In genomic region chr10:126165865-126166264, GRCh38 we compare ENCODE assay signal across 1 cellular context.
TF ChIP-seq lines count a peak whose summit lies in the region.

No MANE protein-coding gene starts in this region.

TF ChIP-seq in K562, 482 proteins besides CTCF, POLR2A, EP300 and RAD21 (continued from another document):
- TF ChIP-seq POLR2AphosphoS2 (IDR thresholded peaks at IDR 0.05; ENCODE audit: low read length) (no peak), SIRT6 (IDR thresholded peaks at IDR 0.05; ENCODE audit: low read depth, low read length) (no peak), ZNF436 (CRISPR knock-in tag; IDR thresholded peaks at IDR 0.05) (no peak), MAFK (IDR thresholded peaks at IDR 0.05; ENCODE audit: low read length) (peak; percentile 96), NFE2 (IDR thresholded peaks at IDR 0.05; ENCODE audit: low read depth) (no peak), SMAD1 (IDR thresholded peaks at IDR 0.05; ENCODE audit: low read depth, low read length, partially characterized antibody) (no peak), NR2F6 (CRISPR knock-in tag; IDR thresholded peaks at IDR 0.05) (no peak), ZNF41 (CRISPR knock-in tag; conservative IDR thresholded peaks at IDR 0.05) (no peak), ZNF121 (CRISPR knock-in tag; conservative IDR thresholded peaks at IDR 0.05) (no peak), PHF20 (IDR thresholded peaks at IDR 0.05; ENCODE audit: partially characterized antibody) (no peak), YY1 (IDR thresholded peaks at IDR 0.05; ENCODE audit: borderline replicate concordance in 1 of 3, control insufficient read depth in 1 of 3, extremely low read depth in 1 of 3, insufficient read depth in 3 of 3, insufficient read length in 1 of 3, insufficient replicate concordance in 2 of 3, low read depth in 1 of 3, low read length in 2 of 3) (no peak), CBX5 (IDR thresholded peaks at IDR 0.05; ENCODE audit: borderline replicate concordance, low read depth) (no peak), ZNF347 (CRISPR knock-in tag; IDR thresholded peaks at IDR 0.05; ENCODE audit: low read depth) (no peak), HDAC8 (tag; IDR thresholded peaks at IDR 0.05) (no peak), POU5F1 (IDR thresholded peaks at IDR 0.05; ENCODE audit: borderline replicate concordance, low read depth, low read length, partially characterized antibody) (no peak), ZBTB7A (IDR thresholded peaks at IDR 0.05; ENCODE audit: borderline replicate concordance, control insufficient read depth, low read depth, low read length) (no peak), ZNF217 (CRISPR knock-in tag; IDR thresholded peaks at IDR 0.05) (no peak), NFRKB (IDR thresholded peaks at IDR 0.05; ENCODE audit: low read depth) (no peak), MAFF (IDR thresholded peaks at IDR 0.05; ENCODE audit: low read length) (peak; percentile 95), C11orf30 (IDR thresholded peaks at IDR 0.05; ENCODE audit: low read depth) (peak; percentile 80), NCOR1 (IDR thresholded peaks at IDR 0.05) (no peak), SOX6 (IDR thresholded peaks at IDR 0.05) (no peak), ZNF431 (CRISPR knock-in tag; IDR thresholded peaks at IDR 0.05) (no peak), ZBTB1 (CRISPR knock-in tag; IDR thresholded peaks at IDR 0.05; ENCODE audit: borderline replicate concordance, low read depth) (no peak), MEF2D (tag; conservative IDR thresholded peaks at IDR 0.05; ENCODE audit: low read depth) (no peak)
- TF ChIP-seq, protein P1, sequence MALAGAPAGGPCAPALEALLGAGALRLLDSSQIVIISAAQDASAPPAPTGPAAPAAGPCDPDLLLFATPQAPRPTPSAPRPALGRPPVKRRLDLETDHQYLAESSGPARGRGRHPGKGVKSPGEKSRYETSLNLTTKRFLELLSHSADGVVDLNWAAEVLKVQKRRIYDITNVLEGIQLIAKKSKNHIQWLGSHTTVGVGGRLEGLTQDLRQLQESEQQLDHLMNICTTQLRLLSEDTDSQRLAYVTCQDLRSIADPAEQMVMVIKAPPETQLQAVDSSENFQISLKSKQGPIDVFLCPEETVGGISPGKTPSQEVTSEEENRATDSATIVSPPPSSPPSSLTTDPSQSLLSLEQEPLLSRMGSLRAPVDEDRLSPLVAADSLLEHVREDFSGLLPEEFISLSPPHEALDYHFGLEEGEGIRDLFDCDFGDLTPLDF (CRISPR knock-in tag; IDR thresholded peaks at IDR 0.05) = no peak
- TF ChIP-seq, protein P2, sequence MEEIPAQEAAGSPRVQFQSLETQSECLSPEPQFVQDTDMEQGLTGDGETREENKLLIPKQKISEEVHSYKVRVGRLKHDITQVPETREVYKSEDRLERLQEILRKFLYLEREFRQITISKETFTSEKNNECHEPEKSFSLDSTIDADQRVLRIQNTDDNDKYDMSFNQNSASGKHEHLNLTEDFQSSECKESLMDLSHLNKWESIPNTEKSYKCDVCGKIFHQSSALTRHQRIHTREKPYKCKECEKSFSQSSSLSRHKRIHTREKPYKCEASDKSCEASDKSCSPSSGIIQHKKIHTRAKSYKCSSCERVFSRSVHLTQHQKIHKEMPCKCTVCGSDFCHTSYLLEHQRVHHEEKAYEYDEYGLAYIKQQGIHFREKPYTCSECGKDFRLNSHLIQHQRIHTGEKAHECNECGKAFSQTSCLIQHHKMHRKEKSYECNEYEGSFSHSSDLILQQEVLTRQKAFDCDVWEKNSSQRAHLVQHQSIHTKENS (CRISPR knock-in tag; IDR thresholded peaks at IDR 0.05) = no peak
- TF ChIP-seq, protein P3, sequence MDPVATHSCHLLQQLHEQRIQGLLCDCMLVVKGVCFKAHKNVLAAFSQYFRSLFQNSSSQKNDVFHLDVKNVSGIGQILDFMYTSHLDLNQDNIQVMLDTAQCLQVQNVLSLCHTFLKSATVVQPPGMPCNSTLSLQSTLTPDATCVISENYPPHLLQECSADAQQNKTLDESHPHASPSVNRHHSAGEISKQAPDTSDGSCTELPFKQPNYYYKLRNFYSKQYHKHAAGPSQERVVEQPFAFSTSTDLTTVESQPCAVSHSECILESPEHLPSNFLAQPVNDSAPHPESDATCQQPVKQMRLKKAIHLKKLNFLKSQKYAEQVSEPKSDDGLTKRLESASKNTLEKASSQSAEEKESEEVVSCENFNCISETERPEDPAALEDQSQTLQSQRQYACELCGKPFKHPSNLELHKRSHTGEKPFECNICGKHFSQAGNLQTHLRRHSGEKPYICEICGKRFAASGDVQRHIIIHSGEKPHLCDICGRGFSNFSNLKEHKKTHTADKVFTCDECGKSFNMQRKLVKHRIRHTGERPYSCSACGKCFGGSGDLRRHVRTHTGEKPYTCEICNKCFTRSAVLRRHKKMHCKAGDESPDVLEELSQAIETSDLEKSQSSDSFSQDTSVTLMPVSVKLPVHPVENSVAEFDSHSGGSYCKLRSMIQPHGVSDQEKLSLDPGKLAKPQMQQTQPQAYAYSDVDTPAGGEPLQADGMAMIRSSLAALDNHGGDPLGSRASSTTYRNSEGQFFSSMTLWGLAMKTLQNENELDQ (CRISPR knock-in tag; IDR thresholded peaks at IDR 0.05; ENCODE audit: borderline replicate concordance) = no peak
